ENCODE assay signal across 17 cellular contexts in the genomic region with DNA sequence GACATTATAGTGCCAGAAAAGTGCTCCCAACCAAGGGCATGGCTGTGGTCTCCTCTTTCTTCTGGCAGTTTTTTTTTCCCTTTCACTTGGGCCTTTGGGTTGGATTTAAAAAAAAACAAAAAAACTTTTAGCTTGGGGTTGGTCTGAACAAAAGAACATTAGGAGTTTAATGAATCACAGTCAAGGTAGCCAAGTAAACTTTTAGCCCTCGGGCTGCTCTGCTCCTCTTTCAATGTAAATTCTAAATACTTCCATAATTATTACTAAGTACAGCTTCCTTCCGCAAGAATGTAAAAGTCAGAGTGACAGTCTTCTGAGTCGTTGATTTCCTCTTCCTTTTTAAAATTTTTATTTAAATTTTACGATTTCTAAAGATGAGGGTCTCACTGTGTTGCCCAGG.
DNase-seq lines count a peak whose midpoint lies in the region; ATAC-seq and TF ChIP-seq lines count a peak whose summit lies in the region.
"Had no signal": no experiment of that assay in that cellular context is flagged by ENCODE, and none has a peak within 500 bp of the region (broad histone marks: within the 10 kb centered on the region; RNA-seq: fewer than 3 reads in every experiment).

No MANE protein-coding gene starts in this region.

- H4K20me1 ChIP-seq in PC-3 (ENCODE audit: low read length), result no peaks in the 10 kb centered on the region
- no peaks in the 10 kb centered on the region for H4K20me1 ChIP-seq in mammary epithelial cell (ENCODE audit: insufficient read depth, low read length)

- in situ Hi-C loops in mammary epithelial cell (cut with MboI; ENCODE audit: low sequenced_read_pairs in 2 of 2), result no loop called here

- intact Hi-C loops in PC-3 (cut with micrococcal nuclease) (loop anchor here (2.0 kb wide), 2 partner anchors 26 to 50 kb away; no protein-coding TSS in a partner anchor), mammary epithelial cell (cut with micrococcal nuclease) (no loop called here), lower lobe of right lung (cut with DNase I) (no loop called here)
- intact Hi-C loops in activated CD8-positive, alpha-beta T cell treated with anti-CD3 and anti-CD28 coated beads for 36 hours (cut with micrococcal nuclease), result no loop called here

- H3K4me1 ChIP-seq in PC-3 (ENCODE audit: insufficient read depth, low read length) (peaks cover 22% of the 10 kb centered on the region), mammary epithelial cell (ENCODE audit: insufficient read depth, low read length) (peaks cover 3% of the 10 kb centered on the region), lower lobe of right lung (no peaks in the 10 kb centered on the region)
- H3K4me1 ChIP-seq: BLaER1 treated with 17β-estradiol and CSF1 and Interleukin-3, amounts not matched to agents 10 nM and 100 nM had no signal

- H3K9ac ChIP-seq in PC-3 (ENCODE audit: low read length), result peak overlapping the region; percentile 31
- no peak overlapping the region for H3K9ac ChIP-seq in mammary epithelial cell (ENCODE audit: insufficient read depth, low read length)
- H3K9ac ChIP-seq: BLaER1 treated with 17β-estradiol and CSF1 and Interleukin-3, amounts not matched to agents 10 nM and 100 nM had no signal

- DNase-seq in EL (peak; percentile 34), PC-3 (peak; percentile 64), mammary epithelial cell (peak; percentile 10), lower lobe of right lung (no peak), kidney glomerular epithelial cell (lab: John Stamatoyannopoulos, UW) (no peak)
- DNase-seq in activated CD8-positive, alpha-beta T cell treated with anti-CD3 and anti-CD28 coated beads for 36 hours, result no peak
- DNase-seq: CD8-positive, alpha-beta memory T cell; GF-D8; Karpas-422; NCI-H2171 treated with DMSO at 0.1 percent for 48 hours; NCI-H446 treated with DMSO at 0.1 percent for 48 hours; NCI-H82; Right ventricle myocardium superior had no signal

- H3K4me2 ChIP-seq in PC-3 (ENCODE audit: low read length) (peak overlapping the region; percentile 24; the same call in 1 of the 2 replicates), mammary epithelial cell (ENCODE audit: insufficient read depth, low read depth, low read length) (no peak overlapping the region)
- H3K4me2 ChIP-seq: A549; BLaER1 treated with 17β-estradiol and CSF1 and Interleukin-3, amounts not matched to agents 10 nM and 100 nM; GM23338 had no signal

- H3F3A ChIP-seq in PC-3 (ENCODE audit: low read length, unreplicated experiment), result no peaks in the 10 kb centered on the region

- no peak overlapping the region for H3K27ac Mint-ChIP-seq in activated CD8-positive, alpha-beta T cell treated with anti-CD3 and anti-CD28 coated beads for 36 hours
- H3K27ac Mint-ChIP-seq: CD8-positive, alpha-beta memory T cell; GM23338 had no signal

- CTCF ChIA-PET in PC-3 (lab: Charles Lee), result interaction anchor here (0.7 kb wide), 1 partner anchor 1286 kb away, joined by 4 read pairs; no protein-coding TSS in a partner anchor
- CTCF ChIA-PET in mammary epithelial cell (lab: Charles Lee; ENCODE audit: low non-redundant PET), result interaction anchor here (0.6 kb wide), 1 partner anchor 197 kb away, joined by 6 read pairs; no protein-coding TSS in a partner anchor
- CTCF ChIA-PET in activated CD8-positive, alpha-beta T cell treated with anti-CD3 and anti-CD28 coated beads for 36 hours (lab: Charles Lee), result no interaction called here

- H3K79me2 ChIP-seq in PC-3 (ENCODE audit: low read length), result no peaks in the 10 kb centered on the region
- no peaks in the 10 kb centered on the region for H3K79me2 ChIP-seq in mammary epithelial cell (ENCODE audit: insufficient read depth, low read length)

- no peaks in the 10 kb centered on the region for H3K9me3 Mint-ChIP-seq in activated CD8-positive, alpha-beta T cell treated with anti-CD3 and anti-CD28 coated beads for 36 hours
- H3K9me3 Mint-ChIP-seq: CD8-positive, alpha-beta memory T cell; GM23338 had no signal

- H3K4me3 Mint-ChIP-seq in activated CD8-positive, alpha-beta T cell treated with anti-CD3 and anti-CD28 coated beads for 36 hours, result no peak overlapping the region
- H3K4me3 Mint-ChIP-seq: CD8-positive, alpha-beta memory T cell; GM23338 had no signal

- H3K27ac ChIP-seq in PC-3 (ENCODE audit: low read length) (peak overlapping the region; percentile 72), mammary epithelial cell (ENCODE audit: insufficient read depth, low read depth, low read length) (no peak overlapping the region), lower lobe of right lung (peak overlapping the region; percentile 13)
- H3K27ac ChIP-seq: A549; BLaER1 treated with 17β-estradiol and CSF1 and Interleukin-3, amounts not matched to agents 10 nM and 100 nM had no signal

- dilution Hi-C loops in mammary epithelial cell (cut with HindIII; ENCODE audit: low sequenced_read_pairs), result loop anchor here (5.0 to 25.0 kb wide), 3 partner anchors 67 to 322 kb away; no protein-coding TSS in a partner anchor

- BruUV-seq in PC-3 (replicated peaks; lab: Mats Ljungman, UMichigan) (TSS peak; percentile 67), mammary epithelial cell (replicated peaks; lab: Mats Ljungman, UMichigan) (no TSS peak)

- ATAC-seq in PC-3, result peak; percentile 72
- ATAC-seq in lower lobe of right lung, result no peak
- no peak for ATAC-seq in HG03159 (IDR thresholded peaks at IDR 0.05; ENCODE audit: unreplicated experiment)
- ATAC-seq in activated CD8-positive, alpha-beta T cell treated with anti-CD3 and anti-CD28 coated beads for 36 hours, result no peak
- ATAC-seq: A549, GM23338 had no signal

- TF ChIP-seq CTCF in PC-3 (conservative IDR thresholded peaks at IDR 0.05; ENCODE audit: low read depth, low read length), result no peak
- no peak for TF ChIP-seq CTCF in mammary epithelial cell (conservative IDR thresholded peaks at IDR 0.05 in 1 of 2, IDR thresholded peaks at IDR 0.05 in 1 of 2; ENCODE audit: extremely low read depth in 1 of 2, insufficient read depth in 1 of 2, low read depth in 1 of 2, low read length in 2 of 2)
- TF ChIP-seq CTCF in lower lobe of right lung (IDR thresholded peaks at IDR 0.05), result no peak
- no peak for TF ChIP-seq CTCF in activated CD8-positive, alpha-beta T cell treated with anti-CD3 and anti-CD28 coated beads for 36 hours (IDR thresholded peaks at IDR 0.05)

- H3K27me3 ChIP-seq in PC-3 (ENCODE audit: low read length) (no peaks in the 10 kb centered on the region), mammary epithelial cell (ENCODE audit: insufficient read depth, low read length) (no peaks in the 10 kb centered on the region), lower lobe of right lung (ENCODE audit: low read depth) (no peaks in the 10 kb centered on the region)
- H3K27me3 ChIP-seq: BLaER1 treated with 17β-estradiol and CSF1 and Interleukin-3, amounts not matched to agents 10 nM and 100 nM had no signal

- H3K9me3 ChIP-seq in PC-3 (ENCODE audit: low read length) (no peaks in the 10 kb centered on the region), mammary epithelial cell (replicated peaks; ENCODE audit: insufficient read depth, low read length) (no peaks in the 10 kb centered on the region), lower lobe of right lung (no peaks in the 10 kb centered on the region)
- H3K9me3 ChIP-seq: A549; BLaER1 treated with 17β-estradiol and CSF1 and Interleukin-3, amounts not matched to agents 10 nM and 100 nM had no signal

- H3K36me3 ChIP-seq in PC-3 (ENCODE audit: low read depth, low read length), result peaks cover 11% of the 10 kb centered on the region
- H3K36me3 ChIP-seq in mammary epithelial cell (ENCODE audit: insufficient read depth, low read length), result peaks cover 4% of the 10 kb centered on the region
- peaks cover 44% of the 10 kb centered on the region for H3K36me3 ChIP-seq in lower lobe of right lung

- POLR2A ChIA-PET in PC-3 (lab: Charles Lee; ENCODE audit: unreplicated experiment), result interaction anchor here (0.6 to 0.7 kb wide), 3 partner anchors 26 to 229 kb away, joined by 5 to 10 read pairs (median 6); no protein-coding TSS in a partner anchor
- POLR2A ChIA-PET in activated CD8-positive, alpha-beta T cell treated with anti-CD3 and anti-CD28 coated beads for 36 hours (lab: Charles Lee), result interaction anchor here (0.6 kb wide), 1 partner anchor 524 kb away, joined by 3 read pairs; no protein-coding TSS in a partner anchor

- peaks cover 15% of the 10 kb centered on the region for H3K36me3 Mint-ChIP-seq in activated CD8-positive, alpha-beta T cell treated with anti-CD3 and anti-CD28 coated beads for 36 hours (ENCODE audit: low read depth)

- H3K4me1 Mint-ChIP-seq in activated CD8-positive, alpha-beta T cell treated with anti-CD3 and anti-CD28 coated beads for 36 hours (ENCODE audit: low read depth), result peaks cover 2% of the 10 kb centered on the region

- H3K4me3 ChIP-seq in PC-3 (ENCODE audit: low read length) (no peak overlapping the region), mammary epithelial cell (replicated peaks in 1 of 3; ENCODE audit: insufficient read depth in 1 of 3, low read depth in 2 of 3, low read length in 3 of 3) (no peak overlapping the region), lower lobe of right lung (no peak overlapping the region)
- H3K4me3 ChIP-seq: A549; BLaER1 treated with 17β-estradiol and CSF1 and Interleukin-3, amounts not matched to agents 10 nM and 100 nM; GM23338 had no signal

- no peak overlapping the region for H2AFZ ChIP-seq in PC-3 (ENCODE audit: low read length)
- H2AFZ ChIP-seq in mammary epithelial cell (ENCODE audit: low read depth, low read length), result no peak overlapping the region
- H2AFZ ChIP-seq: GM23338 had no signal

- H3K27me3 Mint-ChIP-seq in activated CD8-positive, alpha-beta T cell treated with anti-CD3 and anti-CD28 coated beads for 36 hours, result no peaks in the 10 kb centered on the region
- H3K27me3 Mint-ChIP-seq: CD8-positive, alpha-beta memory T cell had no signal

- WGBS in mammary epithelial cell (ENCODE audit: low coverage, missing lambda C conversion rate), result 57% methylated on average over 4 of the region's 4 CpGs

- no peaks in the 10 kb centered on the region for H3K9me2 ChIP-seq in PC-3 (replicated peaks; ENCODE audit: low read length)

Comparison
In these comparisons a context has a peak if more than half of its experiments do, and no peak if none do; other contexts are left out.
1. DNase-seq: peak in EL (single experiment), PC-3 (single experiment) and mammary epithelial cell (single experiment); none in lower lobe of right lung (single experiment), kidney glomerular epithelial cell (single experiment) and activated CD8-positive, alpha-beta T cell treated with anti-CD3 and anti-CD28 coated beads for 36 hours (single experiment).